ENCODE assay signal across 8 cellular contexts in the genomic region with DNA sequence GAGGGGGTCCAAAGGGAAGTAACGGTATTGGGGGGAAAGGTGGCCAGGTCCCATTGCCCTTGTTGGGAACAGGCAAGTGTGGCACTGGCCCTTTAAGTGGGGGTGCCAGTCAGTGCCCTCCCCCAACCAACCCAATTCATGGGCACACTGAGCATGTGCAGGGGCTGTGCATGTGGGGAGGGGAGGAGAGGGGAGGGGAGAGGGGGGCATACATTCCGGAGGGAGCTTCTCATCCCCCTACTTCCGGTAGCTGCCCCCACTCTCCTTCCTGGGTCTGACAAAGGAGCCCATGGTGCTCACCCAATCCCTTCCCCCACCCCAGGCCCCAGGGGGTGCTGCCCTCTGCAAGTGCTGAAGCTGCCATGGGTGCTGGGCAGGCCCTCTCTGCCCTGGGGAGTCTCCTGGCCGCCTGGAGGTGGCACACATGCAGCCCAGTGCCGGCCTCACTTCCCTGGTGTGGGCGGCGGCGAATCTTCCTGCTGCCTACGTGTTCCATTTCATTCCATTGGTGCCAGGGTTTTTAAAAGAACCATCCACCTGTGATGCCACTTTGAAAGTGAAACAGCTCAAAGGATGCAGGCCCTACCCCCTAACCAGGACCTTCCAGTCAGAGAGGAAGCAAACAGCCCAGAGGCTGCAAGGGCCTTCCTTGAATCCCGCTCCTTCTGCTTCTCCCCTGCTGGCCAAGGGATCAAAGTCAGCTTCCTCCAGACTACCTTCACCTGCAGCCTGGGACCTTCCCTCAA. TPM values are rescaled to one million over a fixed set of nuclear protein-coding genes. Genes with fewer than 3 reads are reported as not detected.
A peak's percentile ranks its signal among the peaks of the same experiment; 100 is the strongest.
DNase-seq lines count a peak whose midpoint lies in the region; ATAC-seq, FAIRE-seq and TF ChIP-seq lines count a peak whose summit lies in the region.

No MANE protein-coding gene starts in this region.

- no peaks in the 10 kb centered on the region; the same call in 1 of the 2 replicates for H3K23me2 ChIP-seq in H1 (ENCODE audit: low read depth, low read length)

- no peaks in the 10 kb centered on the region for H4K20me1 ChIP-seq in H1 (replicated peaks in 1 of 2; ENCODE audit: control insufficient read depth in 1 of 2, insufficient read depth in 2 of 2, low read length in 2 of 2)

- H3K27ac ChIP-seq in H1 (ENCODE audit: low read depth, low read length) = peak overlapping the region; percentile 64

- H2AK5ac ChIP-seq in H1 (ENCODE audit: low read depth, low read length) = 0 out of 2 replicates have a peak overlapping the region, but pooled peaks have one; percentile 92

- peaks cover 0 to 4% (median 2%) of the 10 kb centered on the region in 4 experiments; a peak in 1 of 8 replicates for H3K36me3 ChIP-seq in H1 (ENCODE audit: control insufficient read depth in 2 of 4, insufficient read depth in 4 of 4, low read length in 3 of 4)

- no peak for TF ChIP-seq POLR2A in H1 (IDR thresholded peaks at IDR 0.05; ENCODE audit: control extremely low read depth in 1 of 2, low read depth in 2 of 2, low read length in 2 of 2)

- H3K79me2 ChIP-seq in H1 (ENCODE audit: control insufficient read depth in 1 of 2, insufficient read depth in 2 of 2, low read length in 2 of 2) = no peaks in the 10 kb centered on the region

- H4K8ac ChIP-seq in H1 (ENCODE audit: extremely low read depth, insufficient read depth, low read length) = no peak overlapping the region

- H2AFZ ChIP-seq in H1 (ENCODE audit: low read length) = no peak overlapping the region

- no peak for TF ChIP-seq RAD21 in H1 (IDR thresholded peaks at IDR 0.05 in 1 of 2, conservative IDR thresholded peaks at IDR 0.05 in 1 of 2; ENCODE audit: low read depth in 2 of 2, low read length in 2 of 2)

- peak overlapping the region in 1 of 4 experiments; percentile 28; a peak in 2 of 8 replicates for H3K4me3 ChIP-seq in H1 (ENCODE audit: extremely low read depth in 1 of 4, insufficient read depth in 2 of 4, low read depth in 3 of 4, low read length in 4 of 4)
- H3K4me3 ChIP-seq in mononuclear cell (ENCODE audit: low read length) = peak overlapping the region; percentile 21

- TF ChIP-seq EP300 in H1 (IDR thresholded peaks at IDR 0.05; ENCODE audit: borderline replicate concordance in 1 of 2, low read depth in 2 of 2, low read length in 2 of 2) = no peak

- FAIRE-seq in H1 (lab: Jason Lieb, UNC) = peak; percentile 32

- peak overlapping the region; percentile 97; the same call in 1 of the 2 replicates for H2BK12ac ChIP-seq in H1 (ENCODE audit: low read depth, low read length)

- H3K9me3 ChIP-seq in H1 (ENCODE audit: insufficient read depth in 2 of 2, low read depth in 1 of 2, low read length in 1 of 2) (no peaks in the 10 kb centered on the region), mononuclear cell (ENCODE audit: low read depth, low read length) (no peaks in the 10 kb centered on the region)

- H2BK20ac ChIP-seq in H1 (ENCODE audit: low read length) = peak overlapping the region; percentile 9; the same call in 1 of the 2 replicates

- no peak overlapping the region for H4K5ac ChIP-seq in H1 (ENCODE audit: insufficient read length, low read depth, low read length)

- peak; percentile 50 for DNase-seq in GF-D8 (lab: John Stamatoyannopoulos, UW)
- DNase-seq in NCI-H1436 (lab: John Stamatoyannopoulos, UW) = peak; percentile 89
- peak; percentile 61 to 62 for DNase-seq in activated CD4-positive, alpha-beta T cell treated with anti-CD3 and anti-CD28 coated beads, Interleukin-2, amount 50 U/mL, for 48 hours
- DNase-seq in H1 (ENCODE audit: low read depth in 1 of 2, low spot score in 2 of 2) = peak in 1 of 2 experiments; percentile 70
- DNase-seq in stimulated activated CD8-positive, alpha-beta memory T cell treated with anti-CD3 and anti-CD28 coated beads, Interleukin-7, amount 100 ng/mL, for 24 hours (ENCODE audit: low read depth) = peak; percentile 33

- no peak overlapping the region for H3K56ac ChIP-seq in H1 (replicated peaks; ENCODE audit: insufficient read length, low read depth, low read length)

- peak overlapping the region in 1 of 4 experiments; percentile 34; a peak in 1 of 7 replicates for H3K9ac ChIP-seq in H1 (replicated peaks in 1 of 4; ENCODE audit: extremely low read depth in 1 of 4, low read depth in 3 of 4, low read length in 3 of 4)

- H3K27me3 ChIP-seq in H1 (replicated peaks in 1 of 4; ENCODE audit: control insufficient read depth in 3 of 4, extremely low read depth in 1 of 4, insufficient read depth in 3 of 4, low read length in 3 of 4) (no peaks in the 10 kb centered on the region), mononuclear cell (ENCODE audit: insufficient read depth, low read length) (no peaks in the 10 kb centered on the region)

- H2BK120ac ChIP-seq in H1 (replicated peaks; ENCODE audit: low read depth, low read length) = peak overlapping the region; percentile 77

- no peaks in the 10 kb centered on the region for H3K79me1 ChIP-seq in H1 (ENCODE audit: low read depth, low read length)

- H4K91ac ChIP-seq in H1 (replicated peaks; ENCODE audit: insufficient read length, low read length) = peak overlapping the region; percentile 92

- peak overlapping the region; percentile 12 to 58 for H3K4me2 ChIP-seq in H1 (ENCODE audit: insufficient read depth in 1 of 2, low read depth in 2 of 2, low read length in 2 of 2)

- peak overlapping the region; percentile 40; the same call in 1 of the 2 replicates for H2BK15ac ChIP-seq in H1 (ENCODE audit: low read length)

- WGBS in H1 (ENCODE audit: extremely low coverage in 1 of 2, insufficient coverage in 1 of 2, insufficient read length in 1 of 2, insufficient replicate concordance in 2 of 2, low coverage in 1 of 2, low lambda C conversion rate in 2 of 2, missing lambda C conversion rate in 1 of 2), 2 experiments = 54% methylated on average over 9 of the region's 10 CpGs; no CpG with 5 or more reads in 1 of the 2 experiments

- ATAC-seq in GM19023 (IDR thresholded peaks at IDR 0.05; ENCODE audit: unreplicated experiment) = no peak
- ATAC-seq in GM21515 (IDR thresholded peaks at IDR 0.05; ENCODE audit: unreplicated experiment) = no peak

- POLR2A ChIA-PET in H1 (lab: Charles Lee; ENCODE audit: partially characterized antibody) = interaction anchor here (0.8 to 26.8 kb wide), 10 partner anchors 8 to 278 kb away, joined by 3 to 1076 read pairs (median 9); a partner anchor contains a TSS

- TF ChIP-seq CTCF in H1 (IDR thresholded peaks at IDR 0.05; ENCODE audit: control extremely low read depth in 1 of 3, insufficient read depth in 1 of 3, low read depth in 1 of 3, low read length in 3 of 3) = peak in 1 of 3 experiments; percentile 20; a peak in 1 of 4 replicates

- H3K14ac ChIP-seq in H1 (ENCODE audit: insufficient read length) = no peak overlapping the region

- H3K4me1 ChIP-seq in H1 (replicated peaks in 1 of 4; ENCODE audit: control insufficient read depth in 3 of 4, insufficient read depth in 4 of 4, low read length in 3 of 4) (peaks cover 5 to 29% (median 26%) of the 10 kb centered on the region in 4 experiments), mononuclear cell (ENCODE audit: insufficient read depth, low read length) (peaks cover 57% of the 10 kb centered on the region)

- H2BK5ac ChIP-seq in H1 (ENCODE audit: low read depth, low read length) = peak overlapping the region; percentile 98

- no peak overlapping the region for H3K4ac ChIP-seq in H1 (replicated peaks; ENCODE audit: insufficient read length, low read depth, low read length)

- CTCF ChIA-PET in H1 (lab: Charles Lee; ENCODE audit: partially characterized antibody) = interaction anchor here (0.6 to 10.0 kb wide), 15 partner anchors 10 to 228 kb away, joined by 3 to 103 read pairs (median 6); a partner anchor contains a TSS

- peak overlapping the region; percentile 96 for H3K18ac ChIP-seq in H1 (ENCODE audit: extremely low read depth, low read length)

- no peak overlapping the region for H3K23ac ChIP-seq in H1 (ENCODE audit: insufficient read length)

RNA-seq across cellular contexts. Expression of a gene that starts 11.0 kb away (rescaled TPM):
- 13.2 and 13.9 TPM in 2 replicates for total RNA-seq in H1 (2021; fragmentation: NEBNext Ultra II Directional; extraction: Animal tissue kit (Norgen Biotek cat#: 25700))
- 7.5 and 10.6 TPM in 2 replicates for polyA plus RNA-seq in H1 (2011; rRNA removed)
- 11.8 TPM for polyA plus RNA-seq in H1 (2011; cell fraction: cytosol; rRNA removed)
- polyA plus RNA-seq in H1 (2011; cell fraction: nucleus; rRNA removed) = 9.0 TPM
- 7.8 to 13.6 TPM (median 12.5 TPM) in 4 replicates for polyA plus RNA-seq in H1 (2012, experiment 1 of 2)
- polyA plus RNA-seq in H1 (2012, experiment 2 of 2) = 13.0 TPM
- 4.2 TPM for polyA plus RNA-seq in H1 (2013, experiment 1 of 2)
- polyA plus RNA-seq in H1 (2013, experiment 2 of 2) = 4.1 TPM
- 5.9 and 6.0 TPM in 2 replicates for polyA minus RNA-seq in H1 (2011; rRNA and poly(A)+ RNA removed)
- 5.0 TPM for polyA minus RNA-seq in H1 (2011; cell fraction: cytosol; rRNA and poly(A)+ RNA removed)
- 5.5 TPM for polyA minus RNA-seq in H1 (2011; cell fraction: nucleus; rRNA and poly(A)+ RNA removed)
- 3.4 TPM for total RNA-seq in mononuclear cell

RNA-seq across cellular contexts. Expression of a gene that starts 24.4 kb away (rescaled TPM):
- total RNA-seq in H1 (2021; fragmentation: NEBNext Ultra II Directional; extraction: Animal tissue kit (Norgen Biotek cat#: 25700)) = 36.9 and 38.3 TPM in 2 replicates
- polyA plus RNA-seq in H1 (2011; rRNA removed) = 9.1 and 11.1 TPM in 2 replicates
- 14.0 TPM for polyA plus RNA-seq in H1 (2011; cell fraction: cytosol; rRNA removed)
- 10.2 TPM for polyA plus RNA-seq in H1 (2011; cell fraction: nucleus; rRNA removed)
- 16.8 to 21.8 TPM (median 20.6 TPM) in 4 replicates for polyA plus RNA-seq in H1 (2012, experiment 1 of 2)
- polyA plus RNA-seq in H1 (2012, experiment 2 of 2) = 7.1 TPM
- polyA plus RNA-seq in H1 (2013, experiment 1 of 2) = 18.9 TPM
- 18.6 TPM for polyA plus RNA-seq in H1 (2013, experiment 2 of 2)
- 2.5 and 3.5 TPM in 2 replicates for polyA minus RNA-seq in H1 (2011; rRNA and poly(A)+ RNA removed)
- 6.5 TPM for polyA minus RNA-seq in H1 (2011; cell fraction: cytosol; rRNA and poly(A)+ RNA removed)
- 7.7 TPM for polyA minus RNA-seq in H1 (2011; cell fraction: nucleus; rRNA and poly(A)+ RNA removed)
- total RNA-seq in mononuclear cell = 17.9 TPM

RNA-seq across cellular contexts. Expression of a gene that starts 37.2 kb away (rescaled TPM):
- 9.3 and 10.7 TPM in 2 replicates for total RNA-seq in H1 (2021; fragmentation: NEBNext Ultra II Directional; extraction: Animal tissue kit (Norgen Biotek cat#: 25700))
- polyA plus RNA-seq in H1 (2011; rRNA removed) = 7.3 and 14.2 TPM in 2 replicates
- polyA plus RNA-seq in H1 (2011; cell fraction: cytosol; rRNA removed) = 15.5 TPM
- polyA plus RNA-seq in H1 (2011; cell fraction: nucleus; rRNA removed) = 47.3 TPM
- 10.5 to 14.1 TPM (median 12.7 TPM) in 4 replicates for polyA plus RNA-seq in H1 (2012, experiment 1 of 2)
- 9.2 TPM for polyA plus RNA-seq in H1 (2012, experiment 2 of 2)
- polyA plus RNA-seq in H1 (2013, experiment 1 of 2) = 9.3 TPM
- 7.3 TPM for polyA plus RNA-seq in H1 (2013, experiment 2 of 2)
- 7.1 and 7.7 TPM in 2 replicates for polyA minus RNA-seq in H1 (2011; rRNA and poly(A)+ RNA removed)
- polyA minus RNA-seq in H1 (2011; cell fraction: cytosol; rRNA and poly(A)+ RNA removed) = 8.5 TPM
- polyA minus RNA-seq in H1 (2011; cell fraction: nucleus; rRNA and poly(A)+ RNA removed) = 18.7 TPM
- 6.9 TPM for total RNA-seq in mononuclear cell

RNA-seq across cellular contexts. Expression of a gene that starts 40.4 kb away (rescaled TPM):
- 42.7 and 48.1 TPM in 2 replicates for total RNA-seq in H1 (2021; fragmentation: NEBNext Ultra II Directional; extraction: Animal tissue kit (Norgen Biotek cat#: 25700))
- polyA plus RNA-seq in H1 (2011; rRNA removed) = 26.5 and 32.3 TPM in 2 replicates
- 24.7 TPM for polyA plus RNA-seq in H1 (2011; cell fraction: cytosol; rRNA removed)
- 28.3 TPM for polyA plus RNA-seq in H1 (2011; cell fraction: nucleus; rRNA removed)
- 21.6 to 33.0 TPM (median 28.2 TPM) in 4 replicates for polyA plus RNA-seq in H1 (2012, experiment 1 of 2)
- 27.8 TPM for polyA plus RNA-seq in H1 (2012, experiment 2 of 2)
- 20.4 TPM for polyA plus RNA-seq in H1 (2013, experiment 1 of 2)
- 20.7 TPM for polyA plus RNA-seq in H1 (2013, experiment 2 of 2)
- polyA minus RNA-seq in H1 (2011; rRNA and poly(A)+ RNA removed) = 16.3 and 24.8 TPM in 2 replicates
- polyA minus RNA-seq in H1 (2011; cell fraction: cytosol; rRNA and poly(A)+ RNA removed) = 18.3 TPM
- 25.1 TPM for polyA minus RNA-seq in H1 (2011; cell fraction: nucleus; rRNA and poly(A)+ RNA removed)
- 1.9 TPM for total RNA-seq in mononuclear cell

RNA-seq across cellular contexts. Expression of a gene that starts 49.0 kb away (rescaled TPM):
- total RNA-seq in H1 (2021; fragmentation: NEBNext Ultra II Directional; extraction: Animal tissue kit (Norgen Biotek cat#: 25700)) = 8.6 and 9.8 TPM in 2 replicates
- 2.5 and 5.3 TPM in 2 replicates for polyA plus RNA-seq in H1 (2011; rRNA removed)
- polyA plus RNA-seq in H1 (2011; cell fraction: cytosol; rRNA removed) = 3.5 TPM
- 17.2 TPM for polyA plus RNA-seq in H1 (2011; cell fraction: nucleus; rRNA removed)
- polyA plus RNA-seq in H1 (2012, experiment 1 of 2) = 6.9 to 11.7 TPM (median 8.4 TPM) in 4 replicates
- polyA plus RNA-seq in H1 (2012, experiment 2 of 2) = 7.1 TPM
- polyA plus RNA-seq in H1 (2013, experiment 1 of 2) = 6.8 TPM
- polyA plus RNA-seq in H1 (2013, experiment 2 of 2) = 7.0 TPM
- 1.9 and 2.8 TPM in 2 replicates for polyA minus RNA-seq in H1 (2011; rRNA and poly(A)+ RNA removed)
- 3.7 TPM for polyA minus RNA-seq in H1 (2011; cell fraction: cytosol; rRNA and poly(A)+ RNA removed)
- polyA minus RNA-seq in H1 (2011; cell fraction: nucleus; rRNA and poly(A)+ RNA removed) = 6.9 TPM
- total RNA-seq in mononuclear cell = 202 TPM
